In the genomic region with DNA sequence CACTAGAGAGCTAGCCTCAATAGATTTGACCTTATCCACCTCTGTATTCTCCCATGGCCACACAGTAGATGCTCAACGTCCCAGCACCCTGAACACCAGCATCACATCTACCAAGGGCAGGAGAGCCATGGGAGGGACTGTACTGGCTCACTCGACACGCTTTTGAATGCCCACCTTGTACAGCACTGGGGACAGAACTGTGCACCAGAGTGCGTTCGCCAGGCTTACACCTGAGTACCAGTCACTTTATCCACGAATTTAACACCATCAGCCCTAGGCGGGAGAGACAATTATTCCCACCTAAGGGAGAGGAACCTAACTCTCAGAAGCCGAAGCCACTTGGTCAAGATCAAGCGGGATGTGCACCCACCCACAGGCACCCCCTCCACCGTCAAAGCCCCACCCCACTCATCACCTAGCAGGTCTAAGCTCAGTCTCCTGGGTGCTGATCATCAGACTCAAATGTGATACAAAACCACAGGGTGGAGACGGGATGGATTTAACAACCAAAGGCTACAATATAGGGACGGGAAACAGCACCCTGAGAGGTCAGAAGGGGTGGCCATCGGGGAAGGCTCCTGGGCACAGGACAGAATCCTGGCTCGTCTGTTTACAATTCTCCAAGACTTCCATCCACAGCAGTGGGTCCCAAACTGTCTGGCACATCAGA, we compare ENCODE assay signal across 21 cellular contexts.
A peak's percentile ranks its signal among the peaks of the same experiment; 100 is the strongest.
DNase-seq lines count a peak whose midpoint lies in the region; ATAC-seq, FAIRE-seq and TF ChIP-seq lines count a peak whose summit lies in the region.
"Had no signal": no experiment of that assay in that cellular context is flagged by ENCODE, and none has a peak within 500 bp of the region (broad histone marks: within the 10 kb centered on the region; RNA-seq: fewer than 3 reads in every experiment).

No MANE protein-coding gene starts in this region.

- no peak for TF ChIP-seq CTCF in type B pancreatic cell (conservative IDR thresholded peaks at IDR 0.05)

- peaks cover 14% of the 10 kb centered on the region for H3K4me1 Mint-ChIP-seq in type B pancreatic cell (ENCODE audit: unreplicated experiment)
- H3K4me1 Mint-ChIP-seq: CD4-positive, alpha-beta memory T cell; IgD-negative memory B cell had no signal

- FAIRE-seq in HTR-8/SVneo (lab: Jason Lieb, UNC) = peak; percentile 16
- FAIRE-seq: GM12891 had no signal

- no peak overlapping the region for H3K27ac Mint-ChIP-seq in type B pancreatic cell
- H3K27ac Mint-ChIP-seq: IgD-negative memory B cell had no signal

- no peaks in the 10 kb centered on the region for H3K36me3 Mint-ChIP-seq in type B pancreatic cell
- H3K36me3 Mint-ChIP-seq: CD4-positive, alpha-beta memory T cell had no signal

- H3K27me3 Mint-ChIP-seq in type B pancreatic cell = peaks cover 13% of the 10 kb centered on the region

- peak; percentile 12 for DNase-seq in activated CD4-positive, CD25-positive, alpha-beta regulatory T cell treated with anti-CD3 and anti-CD28 coated beads, Interleukin-2, amount 50 U/mL, for 72 hours
- no peak for DNase-seq in HTR-8/SVneo (ENCODE audit: insufficient read length, low spot score)
- peak; percentile 29 for DNase-seq in left lobe of liver (ENCODE audit: low spot score)
- DNase-seq in type B pancreatic cell (ENCODE audit: extremely low spot score, unreplicated experiment) = peak; percentile 60
- DNase-seq in NK-92 treated with Interleukin-12 subunit alpha and Interleukin-12 subunit beta, amount 100 ng/mL, for 24 hours (lab: John Stamatoyannopoulos, UW) = no peak
- DNase-seq: ACHN; CD4-positive, alpha-beta memory T cell; DND-41; GOT3; Karpas-422; MV-4-11; NCI-H1105 treated with DMSO at 0.1 percent for 48 hours; NCI-H2029 treated with DMSO at 0.1 percent for 48 hours; NCI-H226; NCI-H510A treated with DMSO at 0.1 percent for 48 hours; NCI-H748 treated with DMSO at 0.1 percent for 48 hours had no signal

- H3K9me3 Mint-ChIP-seq in type B pancreatic cell = no peaks in the 10 kb centered on the region
- H3K9me3 Mint-ChIP-seq: IgD-negative memory B cell had no signal

- H3K4me3 Mint-ChIP-seq in type B pancreatic cell = no peak overlapping the region
- H3K4me3 Mint-ChIP-seq: CD4-positive, alpha-beta memory T cell; IgD-negative memory B cell had no signal

- no peak for ATAC-seq in activated CD4-positive, CD25-positive, alpha-beta regulatory T cell treated with anti-CD3 and anti-CD28 coated beads, Interleukin-2, amount 50 U/mL, for 24 hours
- ATAC-seq in left lobe of liver = no peak
- no peak for ATAC-seq in GM18909 (IDR thresholded peaks at IDR 0.05; ENCODE audit: poor library complexity, unreplicated experiment)
- ATAC-seq in GM19328 (IDR thresholded peaks at IDR 0.05; ENCODE audit: unreplicated experiment) = no peak

Comparison
In these comparisons a context has a peak if more than half of its experiments do, and no peak if none do; other contexts are left out.
1. DNase-seq: peak in activated CD4-positive, CD25-positive, alpha-beta regulatory T cell treated with anti-CD3 and anti-CD28 coated beads, Interleukin-2, amount 50 U/mL, for 72 hours (single experiment), left lobe of liver (single experiment) and type B pancreatic cell (single experiment); none in HTR-8/SVneo (single experiment) and NK-92 treated with Interleukin-12 subunit alpha and Interleukin-12 subunit beta, amount 100 ng/mL, for 24 hours (single experiment).